ENCODE assay signal across 8 cellular contexts in the genomic region with DNA sequence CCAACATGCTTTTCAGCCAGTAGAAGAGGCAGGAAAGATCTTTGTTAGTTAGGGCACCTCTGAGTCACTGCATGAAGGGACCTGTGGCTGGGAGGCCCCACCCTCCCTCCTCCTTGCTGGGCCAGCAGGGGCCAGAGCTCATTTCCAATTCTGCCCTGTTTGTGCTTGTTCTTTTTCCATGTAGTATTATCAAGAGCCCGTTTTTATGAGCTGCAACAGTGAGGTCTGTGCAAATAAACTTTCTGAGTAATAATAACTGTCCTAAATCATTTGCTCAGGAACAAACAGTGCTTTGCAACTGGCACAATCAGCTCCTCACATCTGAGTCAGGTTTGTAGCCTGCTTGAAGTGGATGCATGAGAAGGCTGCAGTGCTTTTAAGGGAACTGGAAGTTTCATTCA.
DNase-seq lines count a peak whose midpoint lies in the region; ATAC-seq and TF ChIP-seq lines count a peak whose summit lies in the region.

No MANE protein-coding gene starts in this region.

- no peak overlapping the region for H3K4me3 ChIP-seq in HCT116 (replicated peaks in 1 of 2; ENCODE audit: low read depth in 1 of 2, low read length in 2 of 2)
- no peak overlapping the region for H3K4me3 ChIP-seq in heart left ventricle

- no peaks in the 10 kb centered on the region for H3K36me3 Mint-ChIP-seq in T-helper 2 cell treated with Interferon-gamma antibody and Interleukin-4, amounts not matched to agents 5 μg/mL and 100 μg/mL, for 36 hours (ENCODE audit: low read depth)

- H3K9ac ChIP-seq in HCT116 (ENCODE audit: low read length): no peak overlapping the region

- no TSS peak for BruUV-seq in HCT116 (replicated peaks; lab: Mats Ljungman, UMichigan)

- H3K27me3 Mint-ChIP-seq in T-helper 2 cell treated with Interferon-gamma antibody and Interleukin-4, amounts not matched to agents 5 μg/mL and 100 μg/mL, for 36 hours (ENCODE audit: low read depth): no peaks in the 10 kb centered on the region

- 40 to 78% (median 62%) methylated on average over 1 of the region's 1 CpG for WGBS in heart left ventricle, 4 donors

- H4K20me1 ChIP-seq in HCT116 (ENCODE audit: insufficient read depth): no peaks in the 10 kb centered on the region

- peak overlapping the region; percentile 50 for H3K4me2 ChIP-seq in HCT116 (ENCODE audit: low read length)

- no peaks in the 10 kb centered on the region for H3K36me3 ChIP-seq in HCT116 (ENCODE audit: control insufficient read depth in 1 of 2, insufficient read depth in 2 of 2, low read length in 2 of 2)
- no peaks in the 10 kb centered on the region for H3K36me3 ChIP-seq in heart left ventricle

- H3K9me3 Mint-ChIP-seq in T-helper 2 cell treated with Interferon-gamma antibody and Interleukin-4, amounts not matched to agents 5 μg/mL and 100 μg/mL, for 36 hours: no peaks in the 10 kb centered on the region

- H3K9me3 ChIP-seq in HCT116 (ENCODE audit: control insufficient read depth in 1 of 2, insufficient read depth in 1 of 2, low read depth in 1 of 2, low read length in 2 of 2) (no peaks in the 10 kb centered on the region), heart left ventricle (no peaks in the 10 kb centered on the region)

- peak; percentile 96 for ATAC-seq in HCT116
- no peak for ATAC-seq in HG03039 (IDR thresholded peaks at IDR 0.05; ENCODE audit: unreplicated experiment)
- no peak for ATAC-seq in HG03159 (IDR thresholded peaks at IDR 0.05; ENCODE audit: unreplicated experiment)
- no peak for ATAC-seq in heart left ventricle

- intact Hi-C loops in HCT116 (cut with micrococcal nuclease) (no loop called here), heart left ventricle (cut with DNase I) (no loop called here)

- TF ChIP-seq CTCF in HCT116 (IDR thresholded peaks at IDR 0.05 in 2 of 3, conservative IDR thresholded peaks at IDR 0.05 in 1 of 3; ENCODE audit: borderline replicate concordance in 1 of 3, insufficient read depth in 1 of 3, low read depth in 2 of 3, low read length in 2 of 3) (no peak), heart left ventricle (IDR thresholded peaks at IDR 0.05) (no peak)

- H3K4me1 ChIP-seq in HCT116 (ENCODE audit: control insufficient read depth in 1 of 2, insufficient read depth in 2 of 2, low read length in 2 of 2): peaks cover 36 to 74% of the 10 kb centered on the region in 2 experiments
- peaks cover 0 to 24% (median 0%) of the 10 kb centered on the region in 12 donors for H3K4me1 ChIP-seq in heart left ventricle

- peaks cover 72% of the 10 kb centered on the region for H3K4me1 Mint-ChIP-seq in T-helper 2 cell treated with Interferon-gamma antibody and Interleukin-4, amounts not matched to agents 5 μg/mL and 100 μg/mL, for 36 hours (ENCODE audit: low read depth)

- DNase-seq in HCT116 (ENCODE audit: low read depth, low spot score): no peak
- peak; percentile 52 for DNase-seq in T-helper 2 cell treated with Interferon-gamma antibody and Interleukin-4, amounts not matched to agents 5 μg/mL and 100 μg/mL, for 36 hours (ENCODE audit: low spot score)
- peak; percentile 34 for DNase-seq in central memory CD4-positive, alpha-beta T cell
- peak; percentile 24 for DNase-seq in stimulated activated CD4-positive, alpha-beta T cell treated with anti-CD3 and anti-CD28 coated beads, Interleukin-12 subunit alpha, Interleukin-12 subunit beta, amount 100 ng/mL, for 4 hours
- no peak for DNase-seq in anterior cingulate cortex (lab: John Stamatoyannopoulos, UW)
- no peak for DNase-seq in heart left ventricle

- no peak for TF ChIP-seq RAD21 in HCT116 (IDR thresholded peaks at IDR 0.05; ENCODE audit: low read depth)

- POLR2A ChIA-PET in HCT116 (lab: Charles Lee): interaction anchor here (1.3 kb wide), 1 partner anchor 128 kb away, joined by 3 read pairs; a partner anchor contains a TSS

- H3K4me3 Mint-ChIP-seq in T-helper 2 cell treated with Interferon-gamma antibody and Interleukin-4, amounts not matched to agents 5 μg/mL and 100 μg/mL, for 36 hours: peak overlapping the region; percentile 66

- RAD21 ChIA-PET in HCT116 (lab: Charles Lee; ENCODE audit: low non-redundant PET in 1 of 2, low total read pairs in 2 of 2, uncharacterized antibody in 2 of 2, unreplicated experiment in 2 of 2): no interaction called here

- no peaks in the 10 kb centered on the region for H3K9me2 ChIP-seq in HCT116 (ENCODE audit: insufficient read depth)

- peak overlapping the region; percentile 24 for H2AFZ ChIP-seq in HCT116 (ENCODE audit: low read depth, low read length, poor library complexity, severe bottlenecking)

- H3K27ac Mint-ChIP-seq in T-helper 2 cell treated with Interferon-gamma antibody and Interleukin-4, amounts not matched to agents 5 μg/mL and 100 μg/mL, for 36 hours: peak overlapping the region; percentile 77

- CTCF ChIA-PET in HCT116 (lab: Charles Lee): interaction anchor here (0.8 kb wide), 1 partner anchor 13 kb away, joined by 3 read pairs; no protein-coding TSS in a partner anchor

- no peaks in the 10 kb centered on the region for H3K79me2 ChIP-seq in HCT116 (ENCODE audit: insufficient read depth, low read length)

- H3K27ac ChIP-seq in HCT116 (ENCODE audit: low read depth, low read length): peak overlapping the region; percentile 20; the same call in 1 of the 2 replicates
- H3K27ac ChIP-seq in heart left ventricle: peak overlapping the region in 1 of 12 donors; percentile 75

- H3K27me3 ChIP-seq in HCT116 (ENCODE audit: insufficient read depth, low read length): no peaks in the 10 kb centered on the region; the same call in 1 of the 2 replicates
- H3K27me3 ChIP-seq in heart left ventricle: peaks cover 0 to 12% (median 0%) of the 10 kb centered on the region in 9 donors

- TF ChIP-seq POLR2A in HCT116 (IDR thresholded peaks at IDR 0.05; ENCODE audit: borderline replicate concordance, extremely low read depth, insufficient read depth, insufficient read length) (no peak), heart left ventricle (IDR thresholded peaks at IDR 0.05) (no peak)

TF ChIP-seq in HCT116, 20 proteins besides CTCF, POLR2A, EP300 and RAD21:
- TF ChIP-seq TCF7L2 (IDR thresholded peaks at IDR 0.05; ENCODE audit: borderline replicate concordance, extremely low read depth, insufficient read depth, insufficient read length): no peak
- TF ChIP-seq JUND (IDR thresholded peaks at IDR 0.05): no peak
- no peak for TF ChIP-seq CEBPB (IDR thresholded peaks at IDR 0.05; ENCODE audit: low read depth)
- TF ChIP-seq ZNF274 (IDR thresholded peaks at IDR 0.05; ENCODE audit: low read depth, low read length): no peak
- no peak for TF ChIP-seq YY1 (IDR thresholded peaks at IDR 0.05; ENCODE audit: extremely low read depth, insufficient replicate concordance, low read depth, low read length)
- TF ChIP-seq FOSL1 (IDR thresholded peaks at IDR 0.05; ENCODE audit: low read depth): peak; percentile 29; the same call in 1 of the 2 replicates
- no peak for TF ChIP-seq ELF1 (IDR thresholded peaks at IDR 0.05; ENCODE audit: borderline replicate concordance, low read depth)
- TF ChIP-seq SP1 (IDR thresholded peaks at IDR 0.05; ENCODE audit: low read depth): no peak

Comparison
In these comparisons a context has a peak if more than half of its experiments do, and no peak if none do; other contexts are left out.
1. DNase-seq: peak in T-helper 2 cell treated with Interferon-gamma antibody and Interleukin-4, amounts not matched to agents 5 μg/mL and 100 μg/mL, for 36 hours (single experiment), central memory CD4-positive, alpha-beta T cell (single experiment) and stimulated activated CD4-positive, alpha-beta T cell treated with anti-CD3 and anti-CD28 coated beads, Interleukin-12 subunit alpha, Interleukin-12 subunit beta, amount 100 ng/mL, for 4 hours (single experiment); none in HCT116 (single experiment), anterior cingulate cortex (0 of 58) and heart left ventricle (0 of 5).